In the genomic region with DNA sequence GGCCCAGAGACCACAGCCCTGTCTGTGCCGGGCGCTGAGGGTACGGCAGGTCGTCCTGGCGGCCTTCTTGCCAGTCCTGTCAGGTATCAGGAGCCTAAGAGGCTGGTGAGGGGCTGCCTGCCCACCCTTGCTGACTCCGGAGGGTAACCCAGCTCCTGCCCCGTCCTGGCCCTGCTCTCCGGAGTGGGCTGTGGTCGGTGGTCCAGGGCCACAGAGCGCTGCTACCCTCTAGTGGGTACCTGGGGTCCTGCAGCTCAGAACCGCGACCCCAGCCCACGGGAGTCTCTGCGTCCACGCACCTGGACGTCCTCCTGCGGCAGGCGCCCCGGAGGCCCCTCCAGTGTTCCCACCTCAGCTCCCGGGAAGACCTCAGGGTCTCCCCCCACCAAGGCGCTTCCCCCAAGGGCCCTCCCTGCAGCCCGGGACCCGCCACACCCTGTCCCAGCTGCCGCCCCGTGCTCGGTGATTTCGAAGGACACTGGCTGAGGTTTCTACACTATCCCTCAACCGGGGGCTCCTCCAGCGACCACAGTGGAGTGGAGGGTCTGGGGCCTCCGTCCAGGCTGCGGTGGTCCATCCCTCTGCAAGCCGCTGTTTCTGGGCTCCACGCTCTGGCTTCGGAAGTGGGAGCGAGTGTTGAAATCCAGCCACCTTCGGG, we compare ENCODE assay signal across 8 cellular contexts.
DNase-seq lines count a peak whose midpoint lies in the region; ATAC-seq, FAIRE-seq and TF ChIP-seq lines count a peak whose summit lies in the region.

No MANE protein-coding gene starts in this region.

- H3K27ac Mint-ChIP-seq in H9, result no peak overlapping the region

- H2AFZ ChIP-seq in H9 (ENCODE audit: low read length) (no peak overlapping the region), HepG2 (ENCODE audit: low read length) (no peak overlapping the region)

- no CpG with 5 or more reads among the region's 36 CpGs for WGBS in H9 (ENCODE audit: extremely low coverage, insufficient read length, low lambda C conversion rate)
- WGBS in adrenal gland, 4 donors, result 28 to 40% (median 32%) methylated on average over 3 to 36 of the region's 36 CpGs
- WGBS in HepG2 (ENCODE audit: low lambda C conversion rate), result 55% methylated on average over 16 of the region's 36 CpGs

- H3K4me1 ChIP-seq in BLaER1 (peaks cover 51% of the 10 kb centered on the region), H9 (ENCODE audit: insufficient read depth, low read length) (no peaks in the 10 kb centered on the region), adrenal gland (replicated peaks in 1 of 2) (no peaks in the 10 kb centered on the region), HepG2 (ENCODE audit: insufficient read depth, low read length) (peaks cover 17% of the 10 kb centered on the region)

- H3K27me3 Mint-ChIP-seq in H9 (ENCODE audit: low read depth), result peaks cover 55% of the 10 kb centered on the region

- H2BK20ac ChIP-seq in H9 (ENCODE audit: low read depth, low read length, poor library complexity, severe bottlenecking), result no peak overlapping the region

- H3K9ac ChIP-seq in BLaER1 (no peak overlapping the region), H9 (ENCODE audit: extremely low read depth, insufficient read length, low read length) (no peak overlapping the region), HepG2 (ENCODE audit: insufficient read depth, low read depth, low read length) (no peak overlapping the region)

- FAIRE-seq in HepG2 (lab: Jason Lieb, UNC), result no peak

- H3K23me2 ChIP-seq in H9 (ENCODE audit: insufficient read length, low read depth, low read length, poor library complexity, severe bottlenecking), result no peaks in the 10 kb centered on the region

- H2BK5ac ChIP-seq in H9 (ENCODE audit: insufficient read length, low read length), result no peak overlapping the region

- H3K79me1 ChIP-seq in H9 (ENCODE audit: insufficient read depth, low read depth, low read length, poor library complexity, severe bottlenecking), result no peaks in the 10 kb centered on the region

- H2BK15ac ChIP-seq in H9 (ENCODE audit: low read depth, low read length), result no peak overlapping the region

- TF ChIP-seq RAD21 in HepG2 (CRISPR knock-in tag; IDR thresholded peaks at IDR 0.05), result peak; percentile 54; the same call in 1 of the 2 replicates

- intact Hi-C loops in adrenal gland (cut with DNase I), result loop anchor here (2.0 to 10.0 kb wide), 2 partner anchors 199 to 201 kb away; partner anchors contain the start of genes LRCOL1 (in 1 of the 2) and P2RX2 (in 1 of the 2)
- intact Hi-C loops in HepG2 (cut with micrococcal nuclease; ENCODE audit: unreplicated experiment), result loop anchor here (2.0 kb wide), 2 partner anchors 147 to 259 kb away; no protein-coding TSS in a partner anchor

- H4K20me1 ChIP-seq in BLaER1 (no peaks in the 10 kb centered on the region), H9 (ENCODE audit: control insufficient read depth, insufficient read depth, insufficient read length) (no peaks in the 10 kb centered on the region), HepG2 (ENCODE audit: insufficient read depth, low read length) (no peaks in the 10 kb centered on the region)

- no peak overlapping the region for H3K56ac ChIP-seq in H9 (ENCODE audit: insufficient read length, low read depth, low read length)

- no peaks in the 10 kb centered on the region for H3K27me3 ChIP-seq in BLaER1
- H3K27me3 ChIP-seq in H9 (ENCODE audit: insufficient read depth, low read length), result peaks cover 9% of the 10 kb centered on the region; the same call in 1 of the 2 replicates
- H3K27me3 ChIP-seq in adrenal gland, result peaks cover 18% of the 10 kb centered on the region
- peaks cover 8 to 53% of the 10 kb centered on the region in 2 experiments for H3K27me3 ChIP-seq in HepG2 (ENCODE audit: control insufficient read depth in 1 of 2, insufficient read depth in 2 of 2, low read length in 2 of 2)

- DNase-seq in H9 (no peak), adrenal gland (no peak), HepG2 (ENCODE audit: low spot score) (no peak), nucleus accumbens (lab: John Stamatoyannopoulos, UW) (no peak), cortex of kidney (lab: John Stamatoyannopoulos, UW) (no peak), NCI-H345 treated with DMSO at 0.1 percent for 48 hours (lab: John Stamatoyannopoulos, UW; ENCODE audit: unreplicated experiment) (no peak)

- no peak overlapping the region for H2BK120ac ChIP-seq in H9 (ENCODE audit: low read depth, low read length, poor library complexity, severe bottlenecking)

- no peak overlapping the region for H4K91ac ChIP-seq in H9 (ENCODE audit: insufficient read length, low read depth, low read length)

- peaks cover 0 to 4% of the 10 kb centered on the region in 2 experiments; a peak in 2 of 5 replicates for H3K9me3 Mint-ChIP-seq in H9

- no peaks in the 10 kb centered on the region for H3K79me2 ChIP-seq in H9 (ENCODE audit: insufficient read depth, low read length)
- H3K79me2 ChIP-seq in HepG2 (ENCODE audit: insufficient read depth, low read length), result no peaks in the 10 kb centered on the region

- in situ Hi-C loops in HepG2 (cut with HindIII; ENCODE audit: extremely low pct_ligation_motif_present, low pct_unique_long_range_greater_than_20kb), result no loop called here

- no peaks in the 10 kb centered on the region for H3K4me1 Mint-ChIP-seq in H9

- no peak overlapping the region for H3T11ph ChIP-seq in H9 (ENCODE audit: low read length)

- H3K27ac ChIP-seq in BLaER1 (no peak overlapping the region), H9 (ENCODE audit: insufficient read length, low read depth, low read length) (no peak overlapping the region), adrenal gland (no peak overlapping the region), HepG2 (ENCODE audit: extremely low read length, insufficient read depth, low read length) (no peak overlapping the region)

- POLR2A ChIA-PET in HepG2 (lab: Yijun Ruan, JAX), result no interaction called here

- H3K36me3 ChIP-seq in BLaER1, result no peaks in the 10 kb centered on the region
- no peaks in the 10 kb centered on the region for H3K36me3 ChIP-seq in adrenal gland (replicated peaks in 1 of 2)
- no peaks in the 10 kb centered on the region for H3K36me3 ChIP-seq in HepG2 (replicated peaks in 1 of 2; ENCODE audit: control insufficient read depth in 1 of 2, insufficient read depth in 2 of 2, low read length in 2 of 2)

- TF ChIP-seq POLR2A in adrenal gland (IDR thresholded peaks at IDR 0.05) (no peak), HepG2 (IDR thresholded peaks at IDR 0.05; ENCODE audit: insufficient read depth in 1 of 2, low read depth in 2 of 2, low read length in 2 of 2) (no peak)

- CTCF ChIA-PET in HepG2 (lab: Yijun Ruan, JAX; ENCODE audit: low intra/inter-chr PET ratio, low total read pairs), result interaction anchor here (0.7 to 2.3 kb wide), 5 partner anchors 109 to 260 kb away, joined by 3 to 31 read pairs (median 11); no protein-coding TSS in a partner anchor

- H3K4me3 ChIP-seq in BLaER1, result no peak overlapping the region; the same call in 1 of the 2 replicates
- H3K4me3 ChIP-seq in adrenal gland, result no peak overlapping the region
- H3K4me3 ChIP-seq in HepG2 (replicated peaks in 1 of 3; ENCODE audit: insufficient read depth in 1 of 3, low read depth in 2 of 3, low read length in 3 of 3), result no peak overlapping the region

- TF ChIP-seq CTCF in H9 (conservative IDR thresholded peaks at IDR 0.05) (peak; percentile 93), adrenal gland (IDR thresholded peaks at IDR 0.05) (peak; percentile 13 to 48 (median 35)), HepG2 (CRISPR knock-in tag; IDR thresholded peaks at IDR 0.05) (peak; percentile 81)

- no peak for TF ChIP-seq EP300 in HepG2 (IDR thresholded peaks at IDR 0.05; ENCODE audit: low read depth in 2 of 2, low read length in 2 of 2)
- TF ChIP-seq EP300 in HepG2 (CRISPR knock-in tag; IDR thresholded peaks at IDR 0.05; ENCODE audit: borderline replicate concordance), result no peak

- no TSS peak for BruUV-seq in HepG2 (replicated peaks; lab: Mats Ljungman, UMichigan)

- H3K9me3 ChIP-seq in BLaER1 (no peaks in the 10 kb centered on the region), H9 (ENCODE audit: control insufficient read depth, low read depth, low read length) (no peaks in the 10 kb centered on the region), adrenal gland (replicated peaks in 1 of 3) (no peaks in the 10 kb centered on the region), HepG2 (ENCODE audit: low read length) (no peaks in the 10 kb centered on the region)

- no peak overlapping the region for H3K4ac ChIP-seq in H9 (ENCODE audit: low read depth, low read length)

- no peak overlapping the region for H3K23ac ChIP-seq in H9 (ENCODE audit: insufficient read length, low read depth, low read length)

- no peak overlapping the region for H4K5ac ChIP-seq in H9 (ENCODE audit: insufficient read length, low read depth, low read length)

- no peaks in the 10 kb centered on the region; a peak in 1 of 7 replicates for H3K36me3 Mint-ChIP-seq in H9 (ENCODE audit: insufficient read depth in 1 of 3, low read depth in 3 of 3)

- H3K4me3 Mint-ChIP-seq in H9, result no peak overlapping the region

- no peak overlapping the region for H3K18ac ChIP-seq in H9 (ENCODE audit: insufficient read length, low read depth, low read length)

- ATAC-seq in HepG2 (peak; percentile 12), GM21360 (IDR thresholded peaks at IDR 0.05; ENCODE audit: unreplicated experiment) (no peak)

- H3K4me2 ChIP-seq in BLaER1 (peak overlapping the region; percentile 85), H9 (ENCODE audit: insufficient read depth, insufficient read length, low read length) (no peak overlapping the region), HepG2 (ENCODE audit: low read depth, low read length) (no peak overlapping the region)

- no peak overlapping the region for H2AK5ac ChIP-seq in H9 (ENCODE audit: insufficient read length, low read length)

- no peak overlapping the region for H4K8ac ChIP-seq in H9 (replicated peaks; ENCODE audit: insufficient read length, low read depth, low read length)

- H3K14ac ChIP-seq in H9 (ENCODE audit: insufficient read depth, low read length), result no peak overlapping the region; the same call in 1 of the 2 replicates

- no peak overlapping the region for H2BK12ac ChIP-seq in H9 (ENCODE audit: insufficient read length, low read depth, low read length)

TF ChIP-seq in HepG2, 621 proteins besides CTCF, POLR2A, EP300 and RAD21:
- TF ChIP-seq ZSCAN31 (CRISPR knock-in tag; IDR thresholded peaks at IDR 0.05; ENCODE audit: low read depth) (no peak), CHCHD3 (CRISPR knock-in tag; IDR thresholded peaks at IDR 0.05) (0 out of 2 replicates have a peak, but pooled peaks have one; percentile 18), STAG1 (CRISPR knock-in tag; IDR thresholded peaks at IDR 0.05) (peak; percentile 81), AGO1 (IDR thresholded peaks at IDR 0.05; ENCODE audit: low read depth, low read length, poor library complexity, severe bottlenecking) (peak; percentile 11), ZNF329 (CRISPR knock-in tag; IDR thresholded peaks at IDR 0.05; ENCODE audit: low read depth) (no peak), ZBTB7A (CRISPR knock-in tag; IDR thresholded peaks at IDR 0.05) (0 out of 2 replicates have a peak, but pooled peaks have one; percentile 43), ZBTB21 (CRISPR knock-in tag; IDR thresholded peaks at IDR 0.05) (no peak)
TF ChIP-seq in HepG2: peak in this region for 4.

Comparison
In these comparisons a context has a peak if more than half of its experiments do, and no peak if none do; other contexts are left out.
1. CTCF ChIP-seq: peak in every context shown above with its lines; median percentile 93 in H9; 81 in HepG2; 35 in adrenal gland.